In the genomic region with DNA sequence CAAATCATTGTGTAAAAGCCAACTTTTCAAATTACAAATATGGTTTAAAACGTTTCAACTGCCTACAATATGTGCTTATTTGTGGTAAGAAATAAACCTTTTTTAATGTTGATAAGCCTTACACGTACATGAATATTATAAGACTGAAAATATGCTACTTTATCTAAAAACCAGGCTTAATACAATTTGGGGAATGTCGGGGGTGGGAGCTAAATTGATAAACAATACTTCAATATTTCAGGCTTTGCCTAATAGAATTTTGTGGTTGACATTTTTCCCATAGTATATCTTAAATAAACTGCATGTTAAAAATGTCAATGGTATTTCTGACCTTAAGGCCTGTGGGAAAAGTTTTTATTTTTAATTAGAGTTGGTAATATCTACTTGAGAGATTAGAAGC, we compare ENCODE assay signal across 23 cellular contexts.
"Had no signal": no experiment of that assay in that cellular context is flagged by ENCODE, and none has a peak within 500 bp of the region (broad histone marks: within the 10 kb centered on the region; RNA-seq: fewer than 3 reads in every experiment).

No MANE protein-coding gene starts in this region.

- H3K27me3 ChIP-seq: neural progenitor cell, ovary, right lobe of liver, sigmoid colon, stomach, thyroid gland, tibial nerve, upper lobe of left lung, vagina had no signal

- H3K36me3 ChIP-seq: neural progenitor cell, ovary, right lobe of liver, sigmoid colon, stomach, thoracic aorta, thyroid gland, tibial nerve, upper lobe of left lung, vagina had no signal

- H3K4me3 ChIP-seq: neural progenitor cell, ovary, psoas muscle, right lobe of liver, sigmoid colon, stomach, thoracic aorta, thyroid gland, tibial nerve, upper lobe of left lung, vagina had no signal

- H3K27ac ChIP-seq: neural progenitor cell, ovary, parathyroid adenoma, psoas muscle, right lobe of liver, sigmoid colon, stomach, thoracic aorta, thyroid gland, tibial nerve, upper lobe of left lung, vagina had no signal

- H3K9me3 ChIP-seq: ovary, right lobe of liver, thoracic aorta, thyroid gland, vagina had no signal

- H3K4me1 ChIP-seq: neural progenitor cell, parathyroid adenoma, psoas muscle, right lobe of liver, sigmoid colon, stomach, thyroid gland, tibial nerve, upper lobe of left lung, vagina had no signal

- DNase-seq: occipital lobe; ovary; posterior cingulate gyrus; psoas muscle; right cardiac atrium; right lobe of liver; sigmoid colon; small intestine; stimulated activated CD4-positive, alpha-beta T cell treated with anti-CD3 and anti-CD28 coated beads, Interleukin-15, amount 100 ng/mL, for 24 hours; stimulated activated CD4-positive, alpha-beta T cell treated with anti-CD3 and anti-CD28 coated beads, Interleukin-2, amount 100 ng/mL, for 24 hours; stimulated activated CD4-positive, alpha-beta T cell treated with anti-CD3 and anti-CD28 coated beads, Interleukin-2, amount 100 ng/mL, for 48 hours; stimulated activated CD4-positive, alpha-beta T cell treated with anti-CD3 and anti-CD28 coated beads, Interleukin-4, amount 100 ng/mL, for 24 hours; stimulated activated naive B cell treated with anti-CD40 and anti-IgM and Interleukin-4, amounts not matched to agents 10 μg/mL and 1 μg/mL and 100 μg/mL, for 72 hours; stimulated activated naive CD4-positive, alpha-beta T cell treated with Interleukin-2 at 50 U/mL for 16 hours; stomach; thyroid gland; trophoblast cell; upper lobe of left lung had no signal
